Comparison of ENCODE assay signal across 25 cellular contexts in the genomic region with DNA sequence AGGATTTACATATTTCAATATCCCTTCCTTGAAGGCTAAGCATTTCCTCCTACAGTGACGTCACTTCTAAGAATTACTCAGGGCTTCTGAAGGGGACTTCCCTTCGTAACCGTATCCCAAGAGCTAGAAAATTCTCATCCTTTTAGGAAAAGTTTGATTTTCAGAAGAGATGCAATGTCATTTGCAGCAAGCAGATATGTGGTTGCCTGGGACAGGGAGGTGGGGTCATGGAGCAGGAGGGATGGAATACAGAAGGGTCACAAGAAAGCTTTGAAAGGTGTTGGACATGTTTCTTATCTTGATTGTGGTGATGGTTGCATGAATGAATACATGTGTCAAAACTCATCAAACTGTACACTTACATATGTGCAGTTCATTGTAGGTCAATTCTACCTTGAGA.
DNase-seq lines count a peak whose midpoint lies in the region; ATAC-seq and TF ChIP-seq lines count a peak whose summit lies in the region.
"Had no signal": no experiment of that assay in that cellular context is flagged by ENCODE, and none has a peak within 500 bp of the region (broad histone marks: within the 10 kb centered on the region; RNA-seq: fewer than 3 reads in every experiment).

No MANE protein-coding gene starts in this region.

- intact Hi-C loops in activated CD4-positive, alpha-beta T cell treated with anti-CD3 and anti-CD28 coated beads for 36 hours (cut with DNase I, micrococcal nuclease): loop anchor here (1.0 kb wide), 1 partner anchor 12 kb away; no protein-coding TSS in a partner anchor

- peaks cover 28% of the 10 kb centered on the region for H3K4me1 Mint-ChIP-seq in activated CD4-positive, alpha-beta T cell treated with anti-CD3 and anti-CD28 coated beads for 36 hours
- peaks cover 26% of the 10 kb centered on the region for H3K4me1 Mint-ChIP-seq in activated T-helper 17 cell treated with anti-CD3 and anti-CD28 coated beads, Interleukin-2, amount 50 U/mL, for 72 hours

- DNase-seq in activated CD4-positive, alpha-beta T cell treated with anti-CD3 and anti-CD28 coated beads for 36 hours: no peak
- no peak for DNase-seq in activated CD4-positive, alpha-beta T cell treated with anti-CD3 and anti-CD28 coated beads for 48 hours
- peak; percentile 32 for DNase-seq in GM12865 (ENCODE audit: low read depth)
- peak; percentile 20 for DNase-seq in iris pigment epithelial cell (ENCODE audit: low read depth)
- DNase-seq in MM.1S: no peak
- DNase-seq: activated CD4-positive, alpha-beta T cell treated with anti-CD3 and anti-CD28 coated beads for 4 hours; activated naive CD4-positive, alpha-beta T cell treated with anti-CD3 and anti-CD28 coated beads, Interleukin-2, amount 50 U/mL, for 16 hours; CD4-positive, alpha-beta T cell; central memory CD4-positive, alpha-beta T cell; dorsolateral prefrontal cortex; heart right ventricle; Karpas-422; left cardiac atrium; mammary epithelial cell; MV-4-11; NCI-H1694 treated with DMSO at 0.1 percent for 48 hours; NCI-H2171 treated with DMSO at 0.1 percent for 48 hours; NCI-H524; psoas muscle; stimulated activated CD8-positive, alpha-beta memory T cell treated with anti-CD3 and anti-CD28 coated beads, Interleukin-4, amount 100 ng/mL, for 48 hours had no signal

- CTCF ChIA-PET in activated CD4-positive, alpha-beta T cell treated with anti-CD3 and anti-CD28 coated beads for 36 hours (lab: Charles Lee): interaction anchor here (0.6 to 2.2 kb wide), 8 partner anchors 9 to 1107 kb away, joined by 3 to 10 read pairs (median 4); no protein-coding TSS in a partner anchor

- no peaks in the 10 kb centered on the region for H3K79me2 ChIP-seq in MM.1S (ENCODE audit: low read length)

- H3K27me3 Mint-ChIP-seq in activated CD4-positive, alpha-beta T cell treated with anti-CD3 and anti-CD28 coated beads for 36 hours: peaks cover 23% of the 10 kb centered on the region
- H3K27me3 Mint-ChIP-seq in activated T-helper 17 cell treated with anti-CD3 and anti-CD28 coated beads, Interleukin-2, amount 50 U/mL, for 72 hours: peaks cover 18% of the 10 kb centered on the region
- H3K27me3 Mint-ChIP-seq: CD4-positive, alpha-beta T cell had no signal

- H3K9me3 ChIP-seq in MM.1S (replicated peaks; ENCODE audit: insufficient read depth, low read length): no peaks in the 10 kb centered on the region
- H3K9me3 ChIP-seq: heart right ventricle, psoas muscle had no signal

- no peak overlapping the region for H2AFZ ChIP-seq in MM.1S (ENCODE audit: low read length)

- no peaks in the 10 kb centered on the region for H3K9me3 Mint-ChIP-seq in activated CD4-positive, alpha-beta T cell treated with anti-CD3 and anti-CD28 coated beads for 36 hours (ENCODE audit: low read depth)
- no peaks in the 10 kb centered on the region for H3K9me3 Mint-ChIP-seq in activated T-helper 17 cell treated with anti-CD3 and anti-CD28 coated beads, Interleukin-2, amount 50 U/mL, for 72 hours
- H3K9me3 Mint-ChIP-seq: CD4-positive, alpha-beta T cell had no signal

- H3F3A ChIP-seq in MM.1S (ENCODE audit: insufficient read depth, low read length): no peaks in the 10 kb centered on the region

- H3K4me2 ChIP-seq in MM.1S (ENCODE audit: low read depth, low read length): no peak overlapping the region

- H4K20me1 ChIP-seq in MM.1S (ENCODE audit: insufficient read depth, low read length): no peaks in the 10 kb centered on the region

- H3K9ac ChIP-seq in MM.1S (ENCODE audit: low read length): no peak overlapping the region

- no peak overlapping the region for H3K27ac Mint-ChIP-seq in activated CD4-positive, alpha-beta T cell treated with anti-CD3 and anti-CD28 coated beads for 36 hours
- peak overlapping the region; percentile 20 for H3K27ac Mint-ChIP-seq in activated T-helper 17 cell treated with anti-CD3 and anti-CD28 coated beads, Interleukin-2, amount 50 U/mL, for 72 hours
- H3K27ac Mint-ChIP-seq: CD4-positive, alpha-beta T cell had no signal

- no peaks in the 10 kb centered on the region for H3K9me2 ChIP-seq in MM.1S (replicated peaks; ENCODE audit: insufficient read depth, low read length)

- TF ChIP-seq CTCF in GM12865 (IDR thresholded peaks at IDR 0.05; ENCODE audit: insufficient read depth, low read depth, low read length, missing control alignments) (no peak), MM.1S (IDR thresholded peaks at IDR 0.05; ENCODE audit: low read length) (no peak)

- H3K36me3 ChIP-seq in MM.1S (replicated peaks; ENCODE audit: insufficient read depth, low read length): no peaks in the 10 kb centered on the region
- H3K36me3 ChIP-seq: heart right ventricle, SJSA1 had no signal

- H3K4me3 ChIP-seq in GM12865 (ENCODE audit: low read depth, low read length) (no peak overlapping the region), MM.1S (ENCODE audit: low read length) (no peak overlapping the region)
- H3K4me3 ChIP-seq: dorsolateral prefrontal cortex, heart right ventricle, psoas muscle, SJSA1 had no signal

- peak; percentile 56 for ATAC-seq in activated CD4-positive, alpha-beta T cell treated with anti-CD3 and anti-CD28 coated beads for 36 hours
- peak; percentile 71 for ATAC-seq in activated T-helper 17 cell treated with anti-CD3 and anti-CD28 coated beads, Interleukin-2, amount 50 U/mL, for 72 hours (replicated peaks)
- no peak for ATAC-seq in HG02642 (IDR thresholded peaks at IDR 0.05; ENCODE audit: poor library complexity, unreplicated experiment)
- no peak for ATAC-seq in HG03521 (IDR thresholded peaks at IDR 0.05; ENCODE audit: unreplicated experiment)
- ATAC-seq: heart right ventricle had no signal

- H3K36me3 Mint-ChIP-seq in activated CD4-positive, alpha-beta T cell treated with anti-CD3 and anti-CD28 coated beads for 36 hours (ENCODE audit: low read depth): no peaks in the 10 kb centered on the region
- no peaks in the 10 kb centered on the region for H3K36me3 Mint-ChIP-seq in activated T-helper 17 cell treated with anti-CD3 and anti-CD28 coated beads, Interleukin-2, amount 50 U/mL, for 72 hours (ENCODE audit: low read depth)

- no peak overlapping the region for H3K4me3 Mint-ChIP-seq in activated CD4-positive, alpha-beta T cell treated with anti-CD3 and anti-CD28 coated beads for 36 hours
- peak overlapping the region; percentile 42 for H3K4me3 Mint-ChIP-seq in activated T-helper 17 cell treated with anti-CD3 and anti-CD28 coated beads, Interleukin-2, amount 50 U/mL, for 72 hours
- H3K4me3 Mint-ChIP-seq: CD4-positive, alpha-beta T cell had no signal

- no peak overlapping the region for H3K27ac ChIP-seq in MM.1S (ENCODE audit: low read length)
- H3K27ac ChIP-seq: 22Rv1, heart right ventricle, SJSA1 had no signal

- H3K27me3 ChIP-seq in MM.1S (replicated peaks; ENCODE audit: insufficient read depth, low read length): no peaks in the 10 kb centered on the region
- H3K27me3 ChIP-seq: heart right ventricle had no signal

- POLR2A ChIA-PET in activated CD4-positive, alpha-beta T cell treated with anti-CD3 and anti-CD28 coated beads for 36 hours (lab: Charles Lee): interaction anchor here (0.5 to 0.9 kb wide), 4 partner anchors 12 to 179 kb away, joined by 3 to 7 read pairs (median 4); no protein-coding TSS in a partner anchor

- H3K4me1 ChIP-seq in MM.1S (ENCODE audit: low read length): no peaks in the 10 kb centered on the region
- H3K4me1 ChIP-seq: SJSA1 had no signal

Comparison
In these comparisons a context has a peak if more than half of its experiments do, and no peak if none do; other contexts are left out.
1. ATAC-seq: peak in activated CD4-positive, alpha-beta T cell treated with anti-CD3 and anti-CD28 coated beads for 36 hours (single experiment) and activated T-helper 17 cell treated with anti-CD3 and anti-CD28 coated beads, Interleukin-2, amount 50 U/mL, for 72 hours (single experiment); none in HG02642 (single experiment) and HG03521 (single experiment).
2. DNase-seq: peak in GM12865 (single experiment) and iris pigment epithelial cell (single experiment); none in activated CD4-positive, alpha-beta T cell treated with anti-CD3 and anti-CD28 coated beads for 36 hours (single experiment), activated CD4-positive, alpha-beta T cell treated with anti-CD3 and anti-CD28 coated beads for 48 hours (single experiment) and MM.1S (single experiment).